In genomic region chr4:7391637-7392437, GRCh38 we compare ENCODE assay signal across 1 cellular context.
TF ChIP-seq lines count a peak whose summit lies in the region.

No MANE protein-coding gene starts in this region.

TF ChIP-seq in IMR-90, 13 proteins besides CTCF, POLR2A, EP300 and RAD21:
- TF ChIP-seq MXI1 (IDR thresholded peaks at IDR 0.05; ENCODE audit: borderline replicate concordance, low read depth, low read length) (no peak), CHD1 (IDR thresholded peaks at IDR 0.05; ENCODE audit: low read depth, low read length) (no peak), RFX5 (IDR thresholded peaks at IDR 0.05; ENCODE audit: low read depth, low read length) (no peak), MAZ (IDR thresholded peaks at IDR 0.05; ENCODE audit: borderline replicate concordance, low read depth, low read length) (no peak), BHLHE40 (IDR thresholded peaks at IDR 0.05; ENCODE audit: low read depth, low read length) (no peak), CEBPB (IDR thresholded peaks at IDR 0.05; ENCODE audit: low read depth, low read length) (no peak), NFE2L2 (IDR thresholded peaks at IDR 0.05; ENCODE audit: low read depth, low read length) (no peak)
